8 cellular contexts compared by ENCODE assay signal in the genomic region with DNA sequence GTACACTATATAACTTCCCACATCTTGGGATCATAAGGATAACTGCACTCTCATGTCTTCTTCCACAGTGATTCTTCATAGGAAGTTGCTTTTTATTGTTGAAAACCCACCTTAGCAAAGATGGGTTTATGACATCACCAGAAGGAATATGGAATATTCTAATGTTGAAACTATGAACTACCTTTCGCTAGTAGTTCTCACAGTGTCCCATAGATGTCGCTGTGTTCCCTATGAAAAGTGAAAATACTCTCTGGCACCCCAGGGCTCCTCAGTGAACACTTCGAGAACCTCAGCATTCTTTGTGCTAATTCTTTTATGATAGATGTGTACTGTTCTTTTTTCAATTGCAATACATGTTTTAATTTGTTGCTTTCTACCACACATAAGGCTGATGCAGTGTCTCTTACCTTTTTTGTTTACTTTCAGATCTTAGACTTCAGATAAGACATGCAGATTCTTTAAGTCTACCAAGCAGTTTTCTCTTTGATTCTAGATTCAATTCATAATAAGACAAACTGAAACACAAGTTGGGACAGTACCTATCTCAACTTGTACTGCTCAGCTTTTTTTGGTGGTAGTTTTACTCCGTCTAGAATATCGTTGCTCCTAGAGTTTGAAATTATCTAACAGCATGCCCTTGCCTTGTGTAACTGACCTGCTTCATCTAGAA.
A peak's percentile ranks its signal among the peaks of the same experiment; 100 is the strongest.
DNase-seq lines count a peak whose midpoint lies in the region; ATAC-seq, FAIRE-seq and TF ChIP-seq lines count a peak whose summit lies in the region.

No MANE protein-coding gene starts in this region.

- H3K27ac ChIP-seq in PC-3 (ENCODE audit: low read length) = no peak overlapping the region
- H3K27ac ChIP-seq in lung (ENCODE audit: low read depth in 1 of 2, low read length in 1 of 2) = no peak overlapping the region

- H2AFZ ChIP-seq in PC-3 (ENCODE audit: low read length) = no peak overlapping the region

- H3K9me3 ChIP-seq in PC-3 (ENCODE audit: low read length) = no peaks in the 10 kb centered on the region
- H3K9me3 ChIP-seq in lung (ENCODE audit: control insufficient read depth in 2 of 2, insufficient read depth in 1 of 2, low read length in 1 of 2) = no peaks in the 10 kb centered on the region

- CTCF ChIA-PET in PC-3 (lab: Charles Lee) = no interaction called here

- FAIRE-seq in bronchial epithelial cell (lab: Jason Lieb, UNC) (no peak), urothelium cell line (lab: Jason Lieb, UNC) (no peak)

- TF ChIP-seq CTCF in PC-3 (conservative IDR thresholded peaks at IDR 0.05; ENCODE audit: low read depth, low read length) = peak; percentile 88
- TF ChIP-seq CTCF in bronchial epithelial cell (IDR thresholded peaks at IDR 0.05; ENCODE audit: insufficient read depth, low read length, severe bottlenecking) = peak; percentile 24
- peak; percentile 52 for TF ChIP-seq CTCF in lung (IDR thresholded peaks at IDR 0.05; ENCODE audit: control extremely low read depth, extremely low read depth)

- H3K4me1 ChIP-seq in PC-3 (ENCODE audit: insufficient read depth, low read length) (peaks cover 9% of the 10 kb centered on the region), lung (ENCODE audit: control insufficient read depth in 2 of 2, insufficient read depth in 2 of 2, low read length in 2 of 2) (no peaks in the 10 kb centered on the region)

- intact Hi-C loops in PC-3 (cut with micrococcal nuclease) = no loop called here

- H3K9me2 ChIP-seq in PC-3 (replicated peaks; ENCODE audit: low read length) = no peaks in the 10 kb centered on the region

- H3K27me3 ChIP-seq in PC-3 (ENCODE audit: low read length) = no peaks in the 10 kb centered on the region
- no peaks in the 10 kb centered on the region for H3K27me3 ChIP-seq in bronchial epithelial cell (ENCODE audit: control insufficient read depth, insufficient read depth, low read length)
- H3K27me3 ChIP-seq in lung (ENCODE audit: control insufficient read depth, insufficient read depth) = no peaks in the 10 kb centered on the region

- 84 to 86% methylated on average over 5 of the region's 5 CpGs for WGBS in lung, 2 donors

- no peak overlapping the region for H3K4me2 ChIP-seq in PC-3 (ENCODE audit: low read length)

- H3K36me3 ChIP-seq in PC-3 (ENCODE audit: low read depth, low read length) = peaks cover 28% of the 10 kb centered on the region
- peaks cover 2% of the 10 kb centered on the region for H3K36me3 ChIP-seq in bronchial epithelial cell (ENCODE audit: control insufficient read depth, insufficient read depth, low read length)
- H3K36me3 ChIP-seq in lung (ENCODE audit: control insufficient read depth in 2 of 2, insufficient read depth in 2 of 2, low read length in 2 of 2) = peaks cover 4 to 5% of the 10 kb centered on the region in 2 donors

- ATAC-seq in PC-3 = peak; percentile 18; the same call in 1 of the 2 replicates
- ATAC-seq in lung (ENCODE audit: insufficient read depth, low FRiP score) = peak; percentile 69
- no peak for ATAC-seq in HG03175 (IDR thresholded peaks at IDR 0.05; ENCODE audit: unreplicated experiment)

- no TSS peak for BruUV-seq in PC-3 (replicated peaks; lab: Mats Ljungman, UMichigan)

- H3F3A ChIP-seq in PC-3 (ENCODE audit: low read length, unreplicated experiment) = no peaks in the 10 kb centered on the region

- H3K4me3 ChIP-seq in PC-3 (ENCODE audit: low read length) = no peak overlapping the region
- H3K4me3 ChIP-seq in bronchial epithelial cell (ENCODE audit: low read depth, low read length) = no peak overlapping the region
- H3K4me3 ChIP-seq in lung = no peak overlapping the region

- H4K20me1 ChIP-seq in PC-3 (ENCODE audit: low read length) = no peaks in the 10 kb centered on the region

- no peaks in the 10 kb centered on the region for H3K79me2 ChIP-seq in PC-3 (ENCODE audit: low read length)

- H3K9ac ChIP-seq in PC-3 (ENCODE audit: low read length) = no peak overlapping the region

- POLR2A ChIA-PET in PC-3 (lab: Charles Lee; ENCODE audit: unreplicated experiment) = no interaction called here

- DNase-seq in SHP77 (lab: John Stamatoyannopoulos, UW) (peak; percentile 0 to 21), SHP77 treated with DMSO at 0.1 percent for 48 hours (lab: John Stamatoyannopoulos, UW) (no peak), PC-3 (peak; percentile 64), bronchial epithelial cell (ENCODE audit: low read depth) (peak; percentile 8), lung (ENCODE audit: low spot score) (no peak), urothelium cell line (ENCODE audit: low spot score) (peak; percentile 40), COR-L47 (lab: John Stamatoyannopoulos, UW) (no peak)

Comparison
In these comparisons a context has a peak if more than half of its experiments do, and no peak if none do; other contexts are left out.
1. DNase-seq: peak in SHP77 (2 of 2), PC-3 (single experiment), bronchial epithelial cell (single experiment) and urothelium cell line (single experiment); none in SHP77 treated with DMSO at 0.1 percent for 48 hours (single experiment), lung (single experiment) and COR-L47 (single experiment).
2. CTCF ChIP-seq: peak in every context shown above with its lines; median percentile 88 in PC-3; 52 in lung; 24 in bronchial epithelial cell.